Comparison of ENCODE assay signal across 16 cellular contexts in genomic region chr11:64545605-64546004, GRCh38. TPM values are rescaled to one million over a fixed set of nuclear protein-coding genes. Genes with fewer than 3 reads are reported as not detected.
DNase-seq lines count a peak whose midpoint lies in the region; ATAC-seq, FAIRE-seq and TF ChIP-seq lines count a peak whose summit lies in the region.
"Had no signal": no experiment of that assay in that cellular context is flagged by ENCODE, and none has a peak within 500 bp of the region (broad histone marks: within the 10 kb centered on the region; RNA-seq: fewer than 3 reads in every experiment).

No MANE protein-coding gene starts in this region.

- H3K36me3 ChIP-seq in adipocyte (ENCODE audit: control insufficient read depth, insufficient read depth, low read length, severe bottlenecking): no peaks in the 10 kb centered on the region
- H3K36me3 ChIP-seq in thyroid gland: no peaks in the 10 kb centered on the region
- H3K36me3 ChIP-seq in transverse colon: no peaks in the 10 kb centered on the region
- H3K36me3 ChIP-seq: Peyer's patch had no signal

- intact Hi-C loops in thyroid gland (cut with DNase I): no loop called here
- intact Hi-C loops in transverse colon (cut with DNase I; ENCODE audit: low total_unique reads): no loop called here

- TF ChIP-seq POLR2A in A549 (IDR thresholded peaks at IDR 0.05; ENCODE audit: low read length) (no peak), thyroid gland (IDR thresholded peaks at IDR 0.05) (no peak), transverse colon (IDR thresholded peaks at IDR 0.05) (no peak)

- no peak for TF ChIP-seq RAD21 in A549 (conservative IDR thresholded peaks at IDR 0.05 in 1 of 2, IDR thresholded peaks at IDR 0.05 in 1 of 2)

- H3K27me3 ChIP-seq in adipocyte (replicated peaks; ENCODE audit: control insufficient read depth, insufficient read depth, low read length): peaks cover 19% of the 10 kb centered on the region
- H3K27me3 ChIP-seq in thyroid gland: no peaks in the 10 kb centered on the region
- H3K27me3 ChIP-seq in transverse colon: no peaks in the 10 kb centered on the region
- H3K27me3 ChIP-seq: Peyer's patch, testis had no signal

- peak; percentile 70 to 81 for ATAC-seq in A549
- no peak for ATAC-seq in HG03108 (IDR thresholded peaks at IDR 0.05; ENCODE audit: unreplicated experiment)
- ATAC-seq: sciatic nerve had no signal

- TF ChIP-seq EP300 in A549 (IDR thresholded peaks at IDR 0.05) (0 out of 5 replicates have a peak, but pooled peaks of 1 of the 2 experiments have one; percentile 14), transverse colon (IDR thresholded peaks at IDR 0.05; ENCODE audit: low read depth) (no peak)

- TF ChIP-seq CTCF in A549 (IDR thresholded peaks at IDR 0.05): no peak
- no peak for TF ChIP-seq CTCF in foreskin fibroblast (IDR thresholded peaks at IDR 0.05; ENCODE audit: low read depth, low read length)
- no peak for TF ChIP-seq CTCF in thyroid gland (IDR thresholded peaks at IDR 0.05)
- TF ChIP-seq CTCF in transverse colon (IDR thresholded peaks at IDR 0.05): no peak

- H3K4me2 ChIP-seq in A549: peak overlapping the region; percentile 42

- peak overlapping the region in 1 of 2 experiments; percentile 63; a peak in 2 of 6 replicates for H3K27ac ChIP-seq in A549
- H3K27ac ChIP-seq in thyroid gland: no peak overlapping the region
- H3K27ac ChIP-seq in transverse colon: no peak overlapping the region
- H3K27ac ChIP-seq: Peyer's patch, testis had no signal

- DNase-seq in A549 (ENCODE audit: low read depth in 1 of 2, low spot score in 1 of 2) (peak; percentile 76 to 79), HPDE6-E6E7 (ENCODE audit: extremely low spot score) (peak; percentile 84), adipocyte (ENCODE audit: low read depth) (peak; percentile 11), foreskin fibroblast (peak; percentile 81 to 82), thyroid gland (no peak), transverse colon (no peak)
- DNase-seq in activated CD4-positive, alpha-beta T cell treated with anti-CD3 and anti-CD28 coated beads for 1 hour: no peak
- DNase-seq: GF-D8, naive B cell, NCI-H2081, Peyer's patch, testis had no signal

- in situ Hi-C loops in transverse colon (cut with MboI; ENCODE audit: low pct_ligation_motif_present in 1 of 4, low pct_unique_long_range_greater_than_20kb in 1 of 4, low sequenced_read_pairs in 3 of 4): loop anchor here in 1 of 4 donors (10.0 kb wide), 1 partner anchor 109 kb away; no protein-coding TSS in a partner anchor

- peaks cover 19% of the 10 kb centered on the region for H3K4me1 ChIP-seq in A549
- no peaks in the 10 kb centered on the region for H3K4me1 ChIP-seq in adipocyte (ENCODE audit: control insufficient read depth, insufficient read depth, low read length)
- no peaks in the 10 kb centered on the region for H3K4me1 ChIP-seq in thyroid gland
- H3K4me1 ChIP-seq in transverse colon: peaks cover 0 to 5% (median 0%) of the 10 kb centered on the region in 4 donors
- H3K4me1 ChIP-seq: Peyer's patch, testis had no signal

- H3K9me3 ChIP-seq in A549 (peaks cover 8% of the 10 kb centered on the region), adipocyte (ENCODE audit: control insufficient read depth, low read length) (peaks cover 8% of the 10 kb centered on the region), thyroid gland (no peaks in the 10 kb centered on the region), transverse colon (no peaks in the 10 kb centered on the region)
- H3K9me3 ChIP-seq: Peyer's patch, testis had no signal

- peak; percentile 85 for FAIRE-seq in A549 (lab: Jason Lieb, UNC)

- H3K4me3 ChIP-seq in A549 (no peak overlapping the region), adipocyte (ENCODE audit: low read length) (no peak overlapping the region), foreskin fibroblast (ENCODE audit: low read depth in 1 of 2, low read length in 2 of 2) (no peak overlapping the region), thyroid gland (replicated peaks in 1 of 3) (no peak overlapping the region), transverse colon (no peak overlapping the region)
- H3K4me3 ChIP-seq: Peyer's patch, testis had no signal

- POLR2A ChIA-PET in A549 (lab: Yijun Ruan, JAX): no interaction called here

- WGBS in A549 (ENCODE audit: missing lambda C conversion rate): 25% methylated on average over 15 of the region's 15 CpGs
- 91 to 92% methylated on average over 15 of the region's 15 CpGs for WGBS in thyroid gland, 2 donors
- 89% methylated on average over 15 of the region's 15 CpGs; no CpG with 5 or more reads in 1 of the 2 donors for WGBS in transverse colon (ENCODE audit: low coverage in 1 of 2), 2 donors

- CTCF ChIA-PET in A549 (lab: Yijun Ruan, JAX): interaction anchor here (1.4 to 2.2 kb wide), 4 partner anchors 10 to 143 kb away, joined by 3 to 8 read pairs (median 6); no protein-coding TSS in a partner anchor

- H3K9ac ChIP-seq in adipocyte (ENCODE audit: low read length): no peak overlapping the region

TF ChIP-seq in A549, 52 proteins besides CTCF, POLR2A, EP300 and RAD21 (continues in another document):
- TF ChIP-seq REST (IDR thresholded peaks at IDR 0.05) (no peak), ZFP36 (IDR thresholded peaks at IDR 0.05; ENCODE audit: borderline replicate concordance, partially characterized antibody) (no peak), MAZ (IDR thresholded peaks at IDR 0.05; ENCODE audit: borderline replicate concordance, low read depth, low read length) (no peak), ZNF302 (CRISPR knock-in tag; IDR thresholded peaks at IDR 0.05) (no peak), FOSL2 (IDR thresholded peaks at IDR 0.05) (no peak; the same call in 1 of the 2 replicates), FOSL2 (CRISPR knock-in tag; IDR thresholded peaks at IDR 0.05) (peak; percentile 78), EHF (CRISPR knock-in tag; IDR thresholded peaks at IDR 0.05) (no peak), NR3C1 (IDR thresholded peaks at IDR 0.05) (no peak), ZSCAN20 (CRISPR knock-in tag; IDR thresholded peaks at IDR 0.05) (no peak), HDAC2 (IDR thresholded peaks at IDR 0.05) (no peak), BHLHE40 (IDR thresholded peaks at IDR 0.05; ENCODE audit: low read depth, low read length) (peak; percentile 97), RFX5 (IDR thresholded peaks at IDR 0.05) (no peak), JUNB (IDR thresholded peaks at IDR 0.05) (peak; percentile 35; the same call in 1 of the 2 replicates), CEBPB (IDR thresholded peaks at IDR 0.05) (peak in 1 of 2 experiments; percentile 32; a peak in 1 of 4 replicates), BCL3 (IDR thresholded peaks at IDR 0.05) (no peak), MAX (IDR thresholded peaks at IDR 0.05) (peak; percentile 52), CHD2 (IDR thresholded peaks at IDR 0.05; ENCODE audit: low read length, partially characterized antibody) (no peak), TP53 (CRISPR knock-in tag; IDR thresholded peaks at IDR 0.05) (no peak)

RNA-seq across cellular contexts. Expression of gene SLC22A11, which starts 10.1 kb away (rescaled TPM):
- polyA plus RNA-seq in A549 (2011; rRNA removed) (0.19 and 0.23 TPM in 2 replicates), A549 (2017; fragmentation: RNase III; extraction: RNeasy Plus Mini Kit Qiagen cat#74134 plus additional on column Dnase treatment) (0.07 to 0.17 TPM (median 0.16 TPM) in 3 replicates)
- polyA plus RNA-seq in A549 (2012; cell fraction: cytosol; rRNA removed): 0.05 and 0.09 TPM in 2 replicates
- polyA plus RNA-seq in A549 (2012; cell fraction: nucleus; rRNA removed): 0.24 and 0.42 TPM in 2 replicates
- 0.19 and 0.25 TPM in 2 replicates for polyA minus RNA-seq in A549 (2011; rRNA and poly(A)+ RNA removed)
- total RNA-seq in thyroid gland (not detected), transverse colon (not detected)
- total RNA-seq: kidney epithelial cell, Peyer's patch, sciatic nerve had no signal
- polyA plus RNA-seq: IgD-negative memory B cell had no signal

RNA-seq across cellular contexts. Expression of gene SLC22A12, which starts 45.4 kb away (rescaled TPM):
- not detected in 2 replicates for polyA plus RNA-seq in A549 (2011; rRNA removed)
- polyA plus RNA-seq in A549 (2012; cell fraction: cytosol; rRNA removed): not detected in 2 replicates
- not detected in 2 replicates for polyA plus RNA-seq in A549 (2012; cell fraction: nucleus; rRNA removed)
- polyA plus RNA-seq in A549 (2017; fragmentation: RNase III; extraction: RNeasy Plus Mini Kit Qiagen cat#74134 plus additional on column Dnase treatment): not detected in 3 replicates
- not detected in 2 replicates for polyA minus RNA-seq in A549 (2011; rRNA and poly(A)+ RNA removed)
- total RNA-seq in thyroid gland: not detected
- not detected for total RNA-seq in transverse colon
- total RNA-seq: kidney epithelial cell, Peyer's patch, sciatic nerve, testis had no signal
- polyA plus RNA-seq: IgD-negative memory B cell had no signal

Comparison
In these comparisons a context has a peak if more than half of its experiments do, and no peak if none do; other contexts are left out.
1. DNase-seq: peak in A549 (2 of 2), HPDE6-E6E7 (single experiment), adipocyte (single experiment) and foreskin fibroblast (2 of 2); none in thyroid gland (0 of 2), activated CD4-positive, alpha-beta T cell treated with anti-CD3 and anti-CD28 coated beads for 1 hour (single experiment) and transverse colon (single experiment).